In genomic region chr10:75540357-75541335, GRCh38 we compare ENCODE assay signal across 19 cellular contexts.
DNase-seq lines count a peak whose midpoint lies in the region; ATAC-seq and TF ChIP-seq lines count a peak whose summit lies in the region.
"Had no signal": no experiment of that assay in that cellular context is flagged by ENCODE, and none has a peak within 500 bp of the region (broad histone marks: within the 10 kb centered on the region; RNA-seq: fewer than 3 reads in every experiment).

No MANE protein-coding gene starts in this region.

- WGBS in HUES64, result 44% methylated on average over 4 of the region's 5 CpGs
- 32 to 39% methylated on average over 5 of the region's 5 CpGs for WGBS in thyroid gland, 2 donors

- TF ChIP-seq CTCF in epithelial cell of proximal tubule (conservative IDR thresholded peaks at IDR 0.05; ENCODE audit: low read depth, low read length) (peak; percentile 35), thyroid gland (IDR thresholded peaks at IDR 0.05) (peak in 3 of 6 experiments; percentile 31 to 38 (median 31)), GM10266 (IDR thresholded peaks at IDR 0.05; ENCODE audit: control insufficient read depth, insufficient read depth, low read depth, missing control alignments) (no peak), HFFc6 (IDR thresholded peaks at IDR 0.05) (no peak; the same call in 1 of the 2 replicates)

- H3K4me1 ChIP-seq in HUES64 (ENCODE audit: insufficient read depth, low read length) (peaks cover 55% of the 10 kb centered on the region), thyroid gland (peaks cover 39 to 50% of the 10 kb centered on the region in 2 donors)
- H3K4me1 ChIP-seq: parathyroid adenoma had no signal

- H3K27ac ChIP-seq in HUES64 (ENCODE audit: low read depth, low read length) (peak overlapping the region; percentile 48), thyroid gland (peak overlapping the region; percentile 14 to 69 (median 55))
- H3K27ac ChIP-seq: parathyroid adenoma, spleen had no signal

- H3K9ac ChIP-seq in HUES64 (ENCODE audit: low read depth, low read length), result no peak overlapping the region; the same call in 1 of the 2 replicates
- H3K9ac ChIP-seq: parathyroid adenoma had no signal

- H3K9me3 ChIP-seq in HUES64 (ENCODE audit: insufficient read depth, low read depth, low read length), result no peaks in the 10 kb centered on the region
- H3K9me3 ChIP-seq in thyroid gland, result no peaks in the 10 kb centered on the region
- H3K9me3 ChIP-seq: spleen had no signal

- H3K27ac Mint-ChIP-seq in HFFc6, result no peak overlapping the region
- H3K27ac Mint-ChIP-seq: CD8-positive, alpha-beta T cell had no signal

- peak; percentile 1 for DNase-seq in DMS 273 (lab: John Stamatoyannopoulos, UW; ENCODE audit: unreplicated experiment)
- DNase-seq in DMS 273 treated with DMSO at 0.1 percent for 48 hours (lab: John Stamatoyannopoulos, UW), result no peak
- no peak for DNase-seq in epithelial cell of proximal tubule (ENCODE audit: low read depth)
- DNase-seq in thyroid gland, result peak in 1 of 2 donors; percentile 13
- DNase-seq in GM10266 (ENCODE audit: extremely low spot score), result no peak
- no peak for DNase-seq in HFFc6
- DNase-seq: activated CD8-positive, alpha-beta memory T cell treated with anti-CD3 and anti-CD28 coated beads for 24 hours; activated effector memory CD4-positive, alpha-beta T cell treated with anti-CD3 and anti-CD28 coated beads, Interleukin-2, amount 50 U/mL, for 16 hours; CD8-positive, alpha-beta T cell; effector CD4-positive, alpha-beta T cell; islet precursor cell; KG1; NCI-H1930; NCI-H69; SIG-M5; spleen had no signal

- intact Hi-C loops in thyroid gland (cut with DNase I), result no loop called here

- no peak for TF ChIP-seq POLR2A in thyroid gland (IDR thresholded peaks at IDR 0.05)

- ATAC-seq in GM19035 (IDR thresholded peaks at IDR 0.05; ENCODE audit: unreplicated experiment), result no peak
- ATAC-seq: CD8-positive, alpha-beta T cell had no signal

- H3K4me3 ChIP-seq in HUES64 (ENCODE audit: low read length) (no peak overlapping the region), epithelial cell of proximal tubule (ENCODE audit: low read depth, low read length) (no peak overlapping the region), thyroid gland (replicated peaks in 1 of 3) (no peak overlapping the region)
- H3K4me3 ChIP-seq: spleen had no signal

- H3K36me3 ChIP-seq in HUES64 (ENCODE audit: insufficient read depth, low read length), result no peaks in the 10 kb centered on the region
- no peaks in the 10 kb centered on the region for H3K36me3 ChIP-seq in thyroid gland
- H3K36me3 ChIP-seq: spleen had no signal

- H3K4me3 Mint-ChIP-seq in HFFc6, result no peak overlapping the region
- H3K4me3 Mint-ChIP-seq: CD8-positive, alpha-beta T cell had no signal

- peaks cover 14% of the 10 kb centered on the region for H3K27me3 Mint-ChIP-seq in HFFc6 (ENCODE audit: insufficient read depth)

- no peaks in the 10 kb centered on the region for H3K9me3 Mint-ChIP-seq in HFFc6
- H3K9me3 Mint-ChIP-seq: CD8-positive, alpha-beta T cell had no signal

- no peaks in the 10 kb centered on the region for H3K4me1 Mint-ChIP-seq in HFFc6 (ENCODE audit: low read depth)

- no peaks in the 10 kb centered on the region for H3K36me3 Mint-ChIP-seq in HFFc6 (ENCODE audit: low read depth)
- H3K36me3 Mint-ChIP-seq: CD8-positive, alpha-beta T cell had no signal

- H3K27me3 ChIP-seq in HUES64 (ENCODE audit: insufficient read depth, low read length), result peaks cover 13% of the 10 kb centered on the region; the same call in 1 of the 2 replicates
- H3K27me3 ChIP-seq in thyroid gland, result no peaks in the 10 kb centered on the region
- H3K27me3 ChIP-seq: spleen had no signal
